Comparison of ENCODE assay signal across 8 cellular contexts in genomic region chr1:182391028-182391361, GRCh38.
A peak's percentile ranks its signal among the peaks of the same experiment; 100 is the strongest.
DNase-seq lines count a peak whose midpoint lies in the region; ATAC-seq and TF ChIP-seq lines count a peak whose summit lies in the region.

No MANE protein-coding gene starts in this region.

- peaks cover 3% of the 10 kb centered on the region for H3K27me3 Mint-ChIP-seq in nephron (ENCODE audit: low read depth)

- H3K27ac Mint-ChIP-seq in nephron: peak overlapping the region; percentile 92 to 97 (median 97)

- H2AFZ ChIP-seq in OCI-LY3 (ENCODE audit: low read depth, low read length): peak overlapping the region; percentile 43; the same call in 1 of the 2 replicates

- ATAC-seq in GM19438 (IDR thresholded peaks at IDR 0.05; ENCODE audit: low read depth, unreplicated experiment) (peak; percentile 7), HG03139 (IDR thresholded peaks at IDR 0.05; ENCODE audit: unreplicated experiment) (no peak), HG02678 (IDR thresholded peaks at IDR 0.05; ENCODE audit: unreplicated experiment) (no peak), HG02970 (IDR thresholded peaks at IDR 0.05; ENCODE audit: low FRiP score, unreplicated experiment) (no peak)

- H3K9me3 Mint-ChIP-seq in nephron: no peaks in the 10 kb centered on the region

- H3K9me3 ChIP-seq in OCI-LY3 (ENCODE audit: insufficient read depth, low read length) (no peaks in the 10 kb centered on the region), endocrine pancreas (ENCODE audit: control insufficient read depth, low read length) (no peaks in the 10 kb centered on the region)

- peaks cover 51% of the 10 kb centered on the region for H3K4me1 Mint-ChIP-seq in nephron

- H3K4me3 Mint-ChIP-seq in nephron: peak overlapping the region; percentile 98 to 100 (median 100)

- H3K4me3 ChIP-seq in OCI-LY3 (ENCODE audit: low read length) (peak overlapping the region; percentile 86), endocrine pancreas (ENCODE audit: control insufficient read depth, insufficient read depth, low read length) (no peak overlapping the region)

- H3K27ac ChIP-seq in OCI-LY3 (ENCODE audit: low read length): peak overlapping the region; percentile 62

- H3K27me3 ChIP-seq in OCI-LY3 (ENCODE audit: low read depth, low read length) (0 out of 2 replicates have a peak, but pooled peaks cover 3% of the 10 kb centered on the region), endocrine pancreas (ENCODE audit: control insufficient read depth, insufficient read depth, low read length) (no peaks in the 10 kb centered on the region)

- H3K36me3 Mint-ChIP-seq in nephron (ENCODE audit: low read depth): peaks cover 40% of the 10 kb centered on the region

- H4K20me1 ChIP-seq in OCI-LY3 (ENCODE audit: insufficient read depth, low read length): peaks cover 37% of the 10 kb centered on the region

- TF ChIP-seq CTCF in OCI-LY3 (IDR thresholded peaks at IDR 0.05; ENCODE audit: low read depth, low read length): no peak; the same call in 1 of the 2 replicates
- peak in 1 of 3 experiments; percentile 31 for TF ChIP-seq CTCF in nephron (IDR thresholded peaks at IDR 0.05; ENCODE audit: unreplicated experiment in 3 of 3)

- H3K9ac ChIP-seq in OCI-LY3 (ENCODE audit: low read length) (peak overlapping the region; percentile 85), endocrine pancreas (ENCODE audit: control insufficient read depth, insufficient read depth, low read length) (peak overlapping the region; percentile 65)

- peaks cover 38% of the 10 kb centered on the region for H3K4me1 ChIP-seq in OCI-LY3 (ENCODE audit: low read length)
- no peaks in the 10 kb centered on the region for H3K4me1 ChIP-seq in endocrine pancreas (ENCODE audit: control insufficient read depth, insufficient read depth, low read length)

- peaks cover 36% of the 10 kb centered on the region for H3K79me2 ChIP-seq in OCI-LY3 (ENCODE audit: low read length)

- peak overlapping the region; percentile 95 for H3K4me2 ChIP-seq in OCI-LY3 (ENCODE audit: low read length)

- H3K36me3 ChIP-seq in OCI-LY3 (replicated peaks; ENCODE audit: low read depth, low read length) (peaks cover 39% of the 10 kb centered on the region), endocrine pancreas (ENCODE audit: control insufficient read depth, insufficient read depth, low read length) (peaks cover 11% of the 10 kb centered on the region)

- DNase-seq in NCI-H2227 (lab: John Stamatoyannopoulos, UW; ENCODE audit: unreplicated experiment): no peak
